ENCODE assay signal across 15 cellular contexts in genomic region chr10:90998733-90999511, GRCh38.
DNase-seq lines count a peak whose midpoint lies in the region; ATAC-seq and TF ChIP-seq lines count a peak whose summit lies in the region.
"Had no signal": no experiment of that assay in that cellular context is flagged by ENCODE, and none has a peak within 500 bp of the region (broad histone marks: within the 10 kb centered on the region; RNA-seq: fewer than 3 reads in every experiment).

No MANE protein-coding gene starts in this region.

- H3K27me3 Mint-ChIP-seq in activated T-helper 1 cell treated with anti-CD3 and anti-CD28 coated beads, Interleukin-12 subunit alpha, Interleukin-12 subunit beta, Interleukin-2, Interleukin-4 antibody, amounts not matched to agents 30 ng/mL and 10 ng/mL and 1 ng/mL, durations not matched to agents 14 hours and 24 hours and 36 hours (ENCODE audit: insufficient read depth) = peaks cover 7% of the 10 kb centered on the region

- ATAC-seq in GM19035 (IDR thresholded peaks at IDR 0.05; ENCODE audit: unreplicated experiment) (peak; percentile 16), HG02798 (IDR thresholded peaks at IDR 0.05; ENCODE audit: poor library complexity, unreplicated experiment) (peak; percentile 27), HG03565 (IDR thresholded peaks at IDR 0.05; ENCODE audit: unreplicated experiment) (peak; percentile 31), HG03045 (IDR thresholded peaks at IDR 0.05; ENCODE audit: unreplicated experiment) (no peak), GM18520 (IDR thresholded peaks at IDR 0.05; ENCODE audit: unreplicated experiment) (no peak)
- ATAC-seq: left lobe of liver; naive thymus-derived CD4-positive, alpha-beta T cell had no signal

- no peaks in the 10 kb centered on the region for H3K9me3 Mint-ChIP-seq in activated T-helper 1 cell treated with anti-CD3 and anti-CD28 coated beads, Interleukin-12 subunit alpha, Interleukin-12 subunit beta, Interleukin-2, Interleukin-4 antibody, amounts not matched to agents 30 ng/mL and 10 ng/mL and 1 ng/mL, durations not matched to agents 14 hours and 24 hours and 36 hours
- H3K9me3 Mint-ChIP-seq: brain; naive thymus-derived CD4-positive, alpha-beta T cell had no signal

- TF ChIP-seq CTCF in GM12864 (IDR thresholded peaks at IDR 0.05; ENCODE audit: low read depth, low read length, missing control alignments) = no peak

- H3K4me3 ChIP-seq in GM12864 (ENCODE audit: low read depth, low read length) = peak overlapping the region; percentile 5; the same call in 1 of the 2 replicates
- H3K4me3 ChIP-seq: SK-N-MC, upper lobe of left lung had no signal

- DNase-seq in GM12864 (ENCODE audit: low read depth) (no peak), NCI-H446 treated with DMSO at 0.1 percent for 48 hours (lab: John Stamatoyannopoulos, UW) (no peak)
- no peak for DNase-seq in activated T-helper 1 cell treated with anti-CD3 and anti-CD28 coated beads, Interleukin-12 subunit alpha, Interleukin-12 subunit beta, Interleukin-2, Interleukin-4 antibody, amounts not matched to agents 30 ng/mL and 10 ng/mL and 1 ng/mL, durations not matched to agents 14 hours and 24 hours and 36 hours (ENCODE audit: low spot score)
- DNase-seq: naive thymus-derived CD4-positive, alpha-beta T cell; NCI-H2171; stimulated activated CD8-positive, alpha-beta memory T cell treated with anti-CD3 and anti-CD28 coated beads, Interleukin-4, amount 100 ng/mL, for 48 hours; upper lobe of left lung had no signal

- H3K4me1 Mint-ChIP-seq in activated T-helper 1 cell treated with anti-CD3 and anti-CD28 coated beads, Interleukin-12 subunit alpha, Interleukin-12 subunit beta, Interleukin-2, Interleukin-4 antibody, amounts not matched to agents 30 ng/mL and 10 ng/mL and 1 ng/mL, durations not matched to agents 14 hours and 24 hours and 36 hours (ENCODE audit: low read depth) = no peaks in the 10 kb centered on the region
- H3K4me1 Mint-ChIP-seq: brain; naive thymus-derived CD4-positive, alpha-beta T cell had no signal

- no peaks in the 10 kb centered on the region for H3K36me3 Mint-ChIP-seq in activated T-helper 1 cell treated with anti-CD3 and anti-CD28 coated beads, Interleukin-12 subunit alpha, Interleukin-12 subunit beta, Interleukin-2, Interleukin-4 antibody, amounts not matched to agents 30 ng/mL and 10 ng/mL and 1 ng/mL, durations not matched to agents 14 hours and 24 hours and 36 hours (ENCODE audit: low read depth)
- H3K36me3 Mint-ChIP-seq: brain; naive thymus-derived CD4-positive, alpha-beta T cell had no signal

- intact Hi-C loops in activated T-helper 1 cell treated with anti-CD3 and anti-CD28 coated beads, Interleukin-12 subunit alpha, Interleukin-12 subunit beta, Interleukin-2, Interleukin-4 antibody, amounts not matched to agents 30 ng/mL and 10 ng/mL and 1 ng/mL, durations not matched to agents 14 hours and 24 hours and 36 hours (cut with micrococcal nuclease) = no loop called here

- H3K27ac Mint-ChIP-seq in activated T-helper 1 cell treated with anti-CD3 and anti-CD28 coated beads, Interleukin-12 subunit alpha, Interleukin-12 subunit beta, Interleukin-2, Interleukin-4 antibody, amounts not matched to agents 30 ng/mL and 10 ng/mL and 1 ng/mL, durations not matched to agents 14 hours and 24 hours and 36 hours = no peak overlapping the region
- H3K27ac Mint-ChIP-seq: naive thymus-derived CD4-positive, alpha-beta T cell had no signal

- H3K4me3 Mint-ChIP-seq in activated T-helper 1 cell treated with anti-CD3 and anti-CD28 coated beads, Interleukin-12 subunit alpha, Interleukin-12 subunit beta, Interleukin-2, Interleukin-4 antibody, amounts not matched to agents 30 ng/mL and 10 ng/mL and 1 ng/mL, durations not matched to agents 14 hours and 24 hours and 36 hours = no peak overlapping the region
- H3K4me3 Mint-ChIP-seq: brain; naive thymus-derived CD4-positive, alpha-beta T cell had no signal

Comparison
In these comparisons a context has a peak if more than half of its experiments do, and no peak if none do; other contexts are left out.
1. ATAC-seq: peak in GM19035 (single experiment), HG02798 (single experiment) and HG03565 (single experiment); none in HG03045 (single experiment) and GM18520 (single experiment).